10 cellular contexts compared by ENCODE assay signal in genomic region chr1:54480201-54480848, GRCh38.
DNase-seq lines count a peak whose midpoint lies in the region; ATAC-seq, FAIRE-seq and TF ChIP-seq lines count a peak whose summit lies in the region.
"Had no signal": no experiment of that assay in that cellular context is flagged by ENCODE, and none has a peak within 500 bp of the region (broad histone marks: within the 10 kb centered on the region; RNA-seq: fewer than 3 reads in every experiment).

No MANE protein-coding gene starts in this region.

- no peaks in the 10 kb centered on the region for H3K9me3 Mint-ChIP-seq in activated naive CD8-positive, alpha-beta T cell treated with anti-CD3 and anti-CD28 coated beads, Interleukin-2, amount 50 U/mL, for 24 hours
- no peaks in the 10 kb centered on the region for H3K9me3 Mint-ChIP-seq in natural killer cell treated with Interleukin-12 subunit alpha and Interleukin-12 subunit beta and Interleukin-15 and Interleukin-18, amount 100 ng/mL, for 72 hours

- H3K79me2 ChIP-seq in DND-41 (ENCODE audit: insufficient read depth, low read length): no peaks in the 10 kb centered on the region

- peak overlapping the region; percentile 43 for H3K9ac ChIP-seq in DND-41 (ENCODE audit: low read depth, low read length)

- TF ChIP-seq CTCF in DND-41 (IDR thresholded peaks at IDR 0.05; ENCODE audit: borderline replicate concordance, extremely low read depth, low read length, poor library complexity, severe bottlenecking) (no peak), D721Med (IDR thresholded peaks at IDR 0.05; ENCODE audit: insufficient read depth, missing control alignments) (no peak)

- no peaks in the 10 kb centered on the region for H3K27me3 ChIP-seq in DND-41 (ENCODE audit: insufficient read depth, low read length, poor library complexity)
- H3K27me3 ChIP-seq: gastroesophageal sphincter had no signal

- H3K27me3 Mint-ChIP-seq in activated naive CD8-positive, alpha-beta T cell treated with anti-CD3 and anti-CD28 coated beads, Interleukin-2, amount 50 U/mL, for 24 hours: no peaks in the 10 kb centered on the region
- no peaks in the 10 kb centered on the region for H3K27me3 Mint-ChIP-seq in natural killer cell treated with Interleukin-12 subunit alpha and Interleukin-12 subunit beta and Interleukin-15 and Interleukin-18, amount 100 ng/mL, for 72 hours

- DNase-seq in DND-41: peak; percentile 93
- peak; percentile 30 to 36 for DNase-seq in Kasumi-1 (lab: John Stamatoyannopoulos, UW)
- DNase-seq in activated naive CD8-positive, alpha-beta T cell treated with anti-CD3 and anti-CD28 coated beads, Interleukin-2, amount 50 U/mL, for 24 hours: no peak
- DNase-seq in natural killer cell treated with Interleukin-12 subunit alpha and Interleukin-12 subunit beta and Interleukin-15 and Interleukin-18, amount 100 ng/mL, for 72 hours (ENCODE audit: low spot score): no peak
- no peak for DNase-seq in LoVo (ENCODE audit: low spot score)
- no peak for DNase-seq in iPS-NIHi11 (ENCODE audit: low spot score)
- DNase-seq in D721Med (ENCODE audit: insufficient read length, low spot score): no peak
- no peak for DNase-seq in frontal cortex (ENCODE audit: low spot score in 2 of 2)
- DNase-seq: left ventricle myocardium inferior had no signal

- no peaks in the 10 kb centered on the region for H3K36me3 ChIP-seq in DND-41 (ENCODE audit: insufficient read depth, low read length)
- H3K36me3 ChIP-seq: gastroesophageal sphincter, left ventricle myocardium inferior had no signal

- peak overlapping the region; percentile 87 for H3K27ac ChIP-seq in DND-41 (ENCODE audit: low read length)
- H3K27ac ChIP-seq: gastroesophageal sphincter, left ventricle myocardium inferior had no signal

- peak overlapping the region in 1 of 2 experiments; percentile 14; a peak in 1 of 4 replicates for H3K4me3 ChIP-seq in DND-41 (ENCODE audit: low read depth in 1 of 2, low read length in 2 of 2)
- H3K4me3 ChIP-seq: gastroesophageal sphincter, left ventricle myocardium inferior had no signal

- FAIRE-seq in D721Med (lab: Jason Lieb, UNC) (no peak), frontal cortex (lab: Jason Lieb, UNC) (no peak)

- H3K36me3 Mint-ChIP-seq in activated naive CD8-positive, alpha-beta T cell treated with anti-CD3 and anti-CD28 coated beads, Interleukin-2, amount 50 U/mL, for 24 hours (ENCODE audit: low read depth): no peaks in the 10 kb centered on the region
- no peaks in the 10 kb centered on the region for H3K36me3 Mint-ChIP-seq in natural killer cell treated with Interleukin-12 subunit alpha and Interleukin-12 subunit beta and Interleukin-15 and Interleukin-18, amount 100 ng/mL, for 72 hours

- H3K4me1 ChIP-seq in DND-41 (ENCODE audit: insufficient read depth, low read length): peaks cover 68% of the 10 kb centered on the region

- peak overlapping the region; percentile 52 for H3K27ac Mint-ChIP-seq in activated naive CD8-positive, alpha-beta T cell treated with anti-CD3 and anti-CD28 coated beads, Interleukin-2, amount 50 U/mL, for 24 hours
- H3K27ac Mint-ChIP-seq in natural killer cell treated with Interleukin-12 subunit alpha and Interleukin-12 subunit beta and Interleukin-15 and Interleukin-18, amount 100 ng/mL, for 72 hours: peak overlapping the region; percentile 22 to 47

- no peaks in the 10 kb centered on the region for H4K20me1 ChIP-seq in DND-41 (ENCODE audit: insufficient read depth, low read length)

- no peak overlapping the region for H3K4me3 Mint-ChIP-seq in activated naive CD8-positive, alpha-beta T cell treated with anti-CD3 and anti-CD28 coated beads, Interleukin-2, amount 50 U/mL, for 24 hours
- H3K4me3 Mint-ChIP-seq in natural killer cell treated with Interleukin-12 subunit alpha and Interleukin-12 subunit beta and Interleukin-15 and Interleukin-18, amount 100 ng/mL, for 72 hours: peak overlapping the region; percentile 69

- peak; percentile 74 for ATAC-seq in DND-41 (ENCODE audit: insufficient read depth, low read depth)
- ATAC-seq in activated naive CD8-positive, alpha-beta T cell treated with anti-CD3 and anti-CD28 coated beads, Interleukin-2, amount 50 U/mL, for 24 hours: no peak
- peak in 1 of 2 donors; percentile 5 for ATAC-seq in natural killer cell treated with Interleukin-12 subunit alpha and Interleukin-12 subunit beta and Interleukin-15 and Interleukin-18, amount 100 ng/mL, for 72 hours
- ATAC-seq: gastroesophageal sphincter had no signal

- no peaks in the 10 kb centered on the region for H3K9me3 ChIP-seq in DND-41 (ENCODE audit: insufficient read depth, low read length, severe bottlenecking)
- H3K9me3 ChIP-seq: gastroesophageal sphincter, left ventricle myocardium inferior had no signal

- peak overlapping the region; percentile 48 for H3K4me2 ChIP-seq in DND-41 (ENCODE audit: insufficient read depth, low read length)

- H3K4me1 Mint-ChIP-seq in activated naive CD8-positive, alpha-beta T cell treated with anti-CD3 and anti-CD28 coated beads, Interleukin-2, amount 50 U/mL, for 24 hours: peaks cover 53% of the 10 kb centered on the region
- peaks cover 61 to 63% of the 10 kb centered on the region in 2 donors for H3K4me1 Mint-ChIP-seq in natural killer cell treated with Interleukin-12 subunit alpha and Interleukin-12 subunit beta and Interleukin-15 and Interleukin-18, amount 100 ng/mL, for 72 hours (ENCODE audit: low read depth in 2 of 2)

- H2AFZ ChIP-seq in DND-41 (ENCODE audit: low read depth, low read length): no peak overlapping the region

Comparison
In these comparisons a context has a peak if more than half of its experiments do, and no peak if none do; other contexts are left out.
1. DNase-seq: peak in DND-41 (single experiment) and Kasumi-1 (2 of 2); none in activated naive CD8-positive, alpha-beta T cell treated with anti-CD3 and anti-CD28 coated beads, Interleukin-2, amount 50 U/mL, for 24 hours (single experiment), natural killer cell treated with Interleukin-12 subunit alpha and Interleukin-12 subunit beta and Interleukin-15 and Interleukin-18, amount 100 ng/mL, for 72 hours (single experiment), LoVo (single experiment), iPS-NIHi11 (single experiment), D721Med (single experiment) and frontal cortex (0 of 2).